ENCODE assay signal across 16 cellular contexts in genomic region chr14:24143511-24143910, GRCh38. TPM values are rescaled to one million over a fixed set of nuclear protein-coding genes. Genes with fewer than 3 reads are reported as not detected.
DNase-seq lines count a peak whose midpoint lies in the region; ATAC-seq and TF ChIP-seq lines count a peak whose summit lies in the region.
"Had no signal": no experiment of that assay in that cellular context is flagged by ENCODE, and none has a peak within 500 bp of the region (broad histone marks: within the 10 kb centered on the region; RNA-seq: fewer than 3 reads in every experiment).

No MANE protein-coding gene starts in this region.

- no peak for ATAC-seq in activated naive CD8-positive, alpha-beta T cell treated with anti-CD3 and anti-CD28 coated beads, Interleukin-2, amount 10 ng/mL, durations not matched to agents 7 days and 5 days (ENCODE audit: low read depth)
- no peak for ATAC-seq in naive thymus-derived CD4-positive, alpha-beta T cell
- ATAC-seq in HG03457 (IDR thresholded peaks at IDR 0.05; ENCODE audit: unreplicated experiment) = no peak
- ATAC-seq: stimulated activated naive CD8-positive, alpha-beta T cell treated with anti-CD3 and anti-CD28 coated beads, Interleukin-15, Interleukin-2, amounts not matched to agents 100 U/mL and 50 U/mL, for 24 hours had no signal

- H4K20me1 ChIP-seq in BLaER1 treated with 17β-estradiol and CSF1 and Interleukin-3, amounts not matched to agents 10 nM and 100 nM = peaks cover 0 to 58% (median 35%) of the 10 kb centered on the region in 11 experiments; a peak in 18 of 22 replicates

- intact Hi-C loops in naive thymus-derived CD4-positive, alpha-beta T cell (cut with micrococcal nuclease) = loop anchor here (10.0 kb wide), 2 partner anchors 839 to 1049 kb away; partner anchors contain the start of genes BCL2L2 (in 2 of the 2), PPP1R3E (in 2 of the 2), ACIN1 (in 1 of the 2) and C14orf119 (in 1 of the 2)

- TF ChIP-seq CTCF in HEK293 (tag by site-specific recombination; IDR thresholded peaks at IDR 0.05) (no peak), progenitor cell of endocrine pancreas (IDR thresholded peaks at IDR 0.05; ENCODE audit: unreplicated experiment) (no peak)

- H3K27me3 Mint-ChIP-seq in activated naive CD8-positive, alpha-beta T cell treated with anti-CD3 and anti-CD28 coated beads, Interleukin-2, amount 10 ng/mL, durations not matched to agents 7 days and 5 days = no peaks in the 10 kb centered on the region
- no peaks in the 10 kb centered on the region for H3K27me3 Mint-ChIP-seq in naive thymus-derived CD4-positive, alpha-beta T cell
- H3K27me3 Mint-ChIP-seq in progenitor cell of endocrine pancreas = no peaks in the 10 kb centered on the region
- H3K27me3 Mint-ChIP-seq: IgD-negative memory B cell had no signal

- H3K4me3 Mint-ChIP-seq in activated naive CD8-positive, alpha-beta T cell treated with anti-CD3 and anti-CD28 coated beads, Interleukin-2, amount 10 ng/mL, durations not matched to agents 7 days and 5 days = peak overlapping the region; percentile 7
- H3K4me3 Mint-ChIP-seq in naive thymus-derived CD4-positive, alpha-beta T cell = peak overlapping the region in 8 of 10 donors; percentile 18 to 61 (median 46)
- H3K4me3 Mint-ChIP-seq in progenitor cell of endocrine pancreas (ENCODE audit: low read depth) = no peak overlapping the region

- H3K4me1 ChIP-seq in BLaER1 treated with 17β-estradiol and CSF1 and Interleukin-3, amounts not matched to agents 10 nM and 100 nM = peaks cover 64 to 72% (median 67%) of the 10 kb centered on the region in 10 experiments
- H3K4me1 ChIP-seq in HEK293 (ENCODE audit: control insufficient read depth, insufficient read depth, low read length) = peaks cover 12% of the 10 kb centered on the region
- peaks cover 30 to 39% of the 10 kb centered on the region in 2 donors for H3K4me1 ChIP-seq in naive thymus-derived CD4-positive, alpha-beta T cell (ENCODE audit: control insufficient read depth in 2 of 2, insufficient read depth in 2 of 2, low read length in 2 of 2)

- POLR2A ChIA-PET in HEK293 (lab: Yijun Ruan, JAX) = interaction anchor here (0.8 kb wide), 1 partner anchor 29 kb away, joined by 4 read pairs; the partner anchor contains the start of genes DCAF11 and NRL
- POLR2A ChIA-PET in activated naive CD8-positive, alpha-beta T cell treated with anti-CD3 and anti-CD28 coated beads, Interleukin-2, amount 10 ng/mL, durations not matched to agents 7 days and 5 days (lab: Charles Lee) = interaction anchor here (0.9 to 14.1 kb wide), 3 partner anchors 7 to 29 kb away, joined by 4 to 347 read pairs (median 4); partner anchors contain the start of genes DCAF11, IRF9, NRL and PSME1
- POLR2A ChIA-PET in naive thymus-derived CD4-positive, alpha-beta T cell (lab: Charles Lee) = interaction anchor here (1.0 to 11.1 kb wide), 5 partner anchors 7 to 99 kb away, joined by 3 to 139 read pairs (median 11); partner anchors contain the start of genes DCAF11, EMC9, IRF9 and NRL

- H3K4me2 ChIP-seq in BLaER1 treated with 17β-estradiol and CSF1 and Interleukin-3, amounts not matched to agents 10 nM and 100 nM = peak overlapping the region; percentile 25 to 98 (median 90); a peak in 21 of 22 replicates

- peaks cover 26 to 51% (median 40%) of the 10 kb centered on the region in 11 experiments for H3K36me3 ChIP-seq in BLaER1 treated with 17β-estradiol and CSF1 and Interleukin-3, amounts not matched to agents 10 nM and 100 nM
- H3K36me3 ChIP-seq in HEK293 (ENCODE audit: control insufficient read depth in 2 of 2, insufficient read depth in 1 of 2, low read length in 2 of 2) (peaks cover 12 to 36% of the 10 kb centered on the region in 2 experiments), H7 (replicated peaks; ENCODE audit: control insufficient read depth, insufficient read depth, low read length) (peaks cover 20% of the 10 kb centered on the region)
- peaks cover 0 to 37% (median 0%) of the 10 kb centered on the region in 3 experiments for H3K36me3 ChIP-seq in naive thymus-derived CD4-positive, alpha-beta T cell (ENCODE audit: control insufficient read depth in 2 of 3, insufficient read depth in 3 of 3, low read length in 3 of 3)

- no peaks in the 10 kb centered on the region for H3K27me3 ChIP-seq in BLaER1 treated with 17β-estradiol and CSF1 and Interleukin-3, amounts not matched to agents 10 nM and 100 nM
- no peaks in the 10 kb centered on the region for H3K27me3 ChIP-seq in naive thymus-derived CD4-positive, alpha-beta T cell (ENCODE audit: control insufficient read depth in 2 of 2, insufficient read depth in 2 of 2, low read length in 2 of 2)
- no peaks in the 10 kb centered on the region for H3K27me3 ChIP-seq in H7 (ENCODE audit: control insufficient read depth, insufficient read depth, low read length)
- H3K27me3 ChIP-seq: right atrium auricular region had no signal

- peak overlapping the region in 5 of 10 experiments; percentile 14 to 46 (median 30); a peak in 6 of 20 replicates for H3K4me3 ChIP-seq in BLaER1 treated with 17β-estradiol and CSF1 and Interleukin-3, amounts not matched to agents 10 nM and 100 nM
- H3K4me3 ChIP-seq in HEK293 (ENCODE audit: low read depth, low read length) = no peak overlapping the region
- H3K4me3 ChIP-seq in naive thymus-derived CD4-positive, alpha-beta T cell (ENCODE audit: low read length) = no peak overlapping the region
- no peak overlapping the region for H3K4me3 ChIP-seq in H7 (ENCODE audit: insufficient read depth, low read depth, low read length)
- H3K4me3 ChIP-seq: right atrium auricular region had no signal

- H3K9me3 Mint-ChIP-seq in activated naive CD8-positive, alpha-beta T cell treated with anti-CD3 and anti-CD28 coated beads, Interleukin-2, amount 10 ng/mL, durations not matched to agents 7 days and 5 days = no peaks in the 10 kb centered on the region
- no peaks in the 10 kb centered on the region for H3K9me3 Mint-ChIP-seq in naive thymus-derived CD4-positive, alpha-beta T cell
- no peaks in the 10 kb centered on the region for H3K9me3 Mint-ChIP-seq in progenitor cell of endocrine pancreas (ENCODE audit: low read depth)
- H3K9me3 Mint-ChIP-seq: IgD-negative memory B cell had no signal

- peaks cover 47% of the 10 kb centered on the region for H3K36me3 Mint-ChIP-seq in activated naive CD8-positive, alpha-beta T cell treated with anti-CD3 and anti-CD28 coated beads, Interleukin-2, amount 10 ng/mL, durations not matched to agents 7 days and 5 days
- peaks cover 4 to 61% (median 13%) of the 10 kb centered on the region in 5 donors for H3K36me3 Mint-ChIP-seq in naive thymus-derived CD4-positive, alpha-beta T cell
- peaks cover 2% of the 10 kb centered on the region for H3K36me3 Mint-ChIP-seq in progenitor cell of endocrine pancreas (ENCODE audit: insufficient read depth)

- peaks cover 51% of the 10 kb centered on the region for H3K4me1 Mint-ChIP-seq in activated naive CD8-positive, alpha-beta T cell treated with anti-CD3 and anti-CD28 coated beads, Interleukin-2, amount 10 ng/mL, durations not matched to agents 7 days and 5 days
- H3K4me1 Mint-ChIP-seq in naive thymus-derived CD4-positive, alpha-beta T cell = peaks cover 42 to 76% (median 67%) of the 10 kb centered on the region in 7 donors
- peaks cover 36% of the 10 kb centered on the region for H3K4me1 Mint-ChIP-seq in progenitor cell of endocrine pancreas (ENCODE audit: low read depth)

- CTCF ChIA-PET in HEK293 (lab: Yijun Ruan, JAX) = interaction anchor here (1.5 kb wide), 1 partner anchor 18 kb away, joined by 4 read pairs; the partner anchor contains the start of gene IRF9
- CTCF ChIA-PET in naive thymus-derived CD4-positive, alpha-beta T cell (lab: Charles Lee) = interaction anchor here (1.2 kb wide), 1 partner anchor 86 kb away, joined by 3 read pairs; no protein-coding TSS in a partner anchor

- peak overlapping the region in 6 of 11 experiments; percentile 10 to 48 (median 39); a peak in 10 of 22 replicates for H3K9ac ChIP-seq in BLaER1 treated with 17β-estradiol and CSF1 and Interleukin-3, amounts not matched to agents 10 nM and 100 nM

- peak overlapping the region; percentile 54 for H3K27ac Mint-ChIP-seq in activated naive CD8-positive, alpha-beta T cell treated with anti-CD3 and anti-CD28 coated beads, Interleukin-2, amount 10 ng/mL, durations not matched to agents 7 days and 5 days
- peak overlapping the region in 6 of 9 donors; percentile 54 to 96 (median 75) for H3K27ac Mint-ChIP-seq in naive thymus-derived CD4-positive, alpha-beta T cell
- H3K27ac Mint-ChIP-seq in progenitor cell of endocrine pancreas = no peak overlapping the region

- no peaks in the 10 kb centered on the region for H3K9me3 ChIP-seq in BLaER1 treated with 17β-estradiol and CSF1 and Interleukin-3, amounts not matched to agents 10 nM and 100 nM (replicated peaks in 1 of 11)
- H3K9me3 ChIP-seq in HEK293 (ENCODE audit: control insufficient read depth, insufficient read depth, low read depth, low read length) = no peaks in the 10 kb centered on the region
- H3K9me3 ChIP-seq in naive thymus-derived CD4-positive, alpha-beta T cell (ENCODE audit: control insufficient read depth in 2 of 3, low read length in 3 of 3) = no peaks in the 10 kb centered on the region
- H3K9me3 ChIP-seq: right atrium auricular region had no signal

- H3K27ac ChIP-seq in BLaER1 treated with 17β-estradiol and CSF1 and Interleukin-3, amounts not matched to agents 10 nM and 100 nM = peak overlapping the region in 3 of 11 experiments; percentile 5 to 31 (median 20); a peak in 2 of 22 replicates
- H3K27ac ChIP-seq in HEK293 (ENCODE audit: extremely low read depth, low read depth, low read length) = no peak overlapping the region
- no peak overlapping the region for H3K27ac ChIP-seq in naive thymus-derived CD4-positive, alpha-beta T cell (ENCODE audit: low read depth, low read length)
- H3K27ac ChIP-seq: right atrium auricular region had no signal

- DNase-seq in activated naive CD8-positive, alpha-beta T cell treated with anti-CD3 and anti-CD28 coated beads, Interleukin-2, amount 10 ng/mL, durations not matched to agents 7 days and 5 days = no peak
- DNase-seq in naive thymus-derived CD4-positive, alpha-beta T cell = no peak
- DNase-seq in nucleus accumbens (lab: John Stamatoyannopoulos, UW) = no peak
- no peak for DNase-seq in progenitor cell of endocrine pancreas (ENCODE audit: low spot score, unreplicated experiment)
- no peak for DNase-seq in H7
- DNase-seq: activated CD8-positive, alpha-beta memory T cell treated with anti-CD3 and anti-CD28 coated beads, Interleukin-2, amount 50 U/mL, for 4 hours; effector memory CD4-positive, alpha-beta T cell; glutamatergic neuron; NCI-H69; stimulated activated naive CD8-positive, alpha-beta T cell treated with anti-CD3 and anti-CD28 coated beads, Interleukin-15, Interleukin-2, amounts not matched to agents 100 U/mL and 50 U/mL, for 24 hours; T-helper 9 cell had no signal

RNA-seq across cellular contexts. Expression of gene EMC9, which starts 2.1 kb away (rescaled TPM):
- 10 to 100 TPM; 41.6 to 43.9 TPM for total RNA-seq in activated naive CD8-positive, alpha-beta T cell treated with anti-CD3 and anti-CD28 coated beads, Interleukin-2, amount 10 ng/mL, durations not matched to agents 7 days and 5 days
- 10 to 100 TPM in 4 of 5 experiments, 1 to 10 TPM in 1; 9.0 to 25.5 (median 22.3) TPM for total RNA-seq in naive thymus-derived CD4-positive, alpha-beta T cell
- polyA plus RNA-seq in naive thymus-derived CD4-positive, alpha-beta T cell = 10 to 100 TPM in 1 of 2 donors, 1 to 10 TPM in 1; 9.6 to 12.4 TPM
- total RNA-seq in progenitor cell of endocrine pancreas = 22.8 and 22.9 TPM in 2 replicates
- 25.7 and 35.9 TPM in 2 replicates for total RNA-seq in H7 (2014; rRNA removed; shearing (Covaris generic))

RNA-seq across cellular contexts. Expression of gene PSME2, which starts 2.9 kb away (rescaled TPM):
- 100 to 1,000 TPM; 406 to 414 TPM for total RNA-seq in activated naive CD8-positive, alpha-beta T cell treated with anti-CD3 and anti-CD28 coated beads, Interleukin-2, amount 10 ng/mL, durations not matched to agents 7 days and 5 days
- 100 to 1,000 TPM; 120 to 777 (median 143) TPM for total RNA-seq in naive thymus-derived CD4-positive, alpha-beta T cell
- polyA plus RNA-seq in naive thymus-derived CD4-positive, alpha-beta T cell = 100 to 1,000 TPM; 402 to 435 TPM
- 118 and 120 TPM in 2 replicates for total RNA-seq in progenitor cell of endocrine pancreas
- total RNA-seq in H7 (2014; rRNA removed; shearing (Covaris generic)) = 129 and 134 TPM in 2 replicates

RNA-seq across cellular contexts. Expression of gene RNF31, which starts 3.8 kb away (rescaled TPM):
- total RNA-seq in activated naive CD8-positive, alpha-beta T cell treated with anti-CD3 and anti-CD28 coated beads, Interleukin-2, amount 10 ng/mL, durations not matched to agents 7 days and 5 days = 100 to 1,000 TPM; 131 to 153 TPM
- total RNA-seq in naive thymus-derived CD4-positive, alpha-beta T cell = 100 to 1,000 TPM in 1 of 5 experiments, 10 to 100 TPM in 4; 64.0 to 151 (median 95.4) TPM
- 10 to 100 TPM; 40.9 to 48.1 TPM for polyA plus RNA-seq in naive thymus-derived CD4-positive, alpha-beta T cell
- 99.3 and 104 TPM in 2 replicates for total RNA-seq in progenitor cell of endocrine pancreas
- 67.7 and 75.0 TPM in 2 replicates for total RNA-seq in H7 (2014; rRNA removed; shearing (Covaris generic))

RNA-seq across cellular contexts. Expression of gene PSME1, which starts 7.5 kb away (rescaled TPM):
- total RNA-seq in activated naive CD8-positive, alpha-beta T cell treated with anti-CD3 and anti-CD28 coated beads, Interleukin-2, amount 10 ng/mL, durations not matched to agents 7 days and 5 days = 100 to 1,000 TPM; 430 to 443 TPM
- total RNA-seq in naive thymus-derived CD4-positive, alpha-beta T cell = 100 to 1,000 TPM; 189 to 583 (median 202) TPM
- polyA plus RNA-seq in naive thymus-derived CD4-positive, alpha-beta T cell = 100 to 1,000 TPM; 698 to 703 TPM
- total RNA-seq in progenitor cell of endocrine pancreas = 101 and 103 TPM in 2 replicates
- 46.9 and 49.3 TPM in 2 replicates for total RNA-seq in H7 (2014; rRNA removed; shearing (Covaris generic))

RNA-seq across cellular contexts. Expression of gene FITM1, which starts 13.1 kb away (rescaled TPM):
- total RNA-seq in activated naive CD8-positive, alpha-beta T cell treated with anti-CD3 and anti-CD28 coated beads, Interleukin-2, amount 10 ng/mL, durations not matched to agents 7 days and 5 days = 1 to 10 TPM; 1.3 to 1.7 TPM
- total RNA-seq in naive thymus-derived CD4-positive, alpha-beta T cell = 1 to 10 TPM; 1.8 to 4.3 (median 2.0) TPM
- 1 to 10 TPM in 1 of 2 donors, under 1 TPM in 1; 0.48 to 1.2 TPM for polyA plus RNA-seq in naive thymus-derived CD4-positive, alpha-beta T cell
- total RNA-seq in progenitor cell of endocrine pancreas = 1.7 and 1.9 TPM in 2 replicates
- not detected in 2 replicates for total RNA-seq in H7 (2014; rRNA removed; shearing (Covaris generic))
